In the genomic region with DNA sequence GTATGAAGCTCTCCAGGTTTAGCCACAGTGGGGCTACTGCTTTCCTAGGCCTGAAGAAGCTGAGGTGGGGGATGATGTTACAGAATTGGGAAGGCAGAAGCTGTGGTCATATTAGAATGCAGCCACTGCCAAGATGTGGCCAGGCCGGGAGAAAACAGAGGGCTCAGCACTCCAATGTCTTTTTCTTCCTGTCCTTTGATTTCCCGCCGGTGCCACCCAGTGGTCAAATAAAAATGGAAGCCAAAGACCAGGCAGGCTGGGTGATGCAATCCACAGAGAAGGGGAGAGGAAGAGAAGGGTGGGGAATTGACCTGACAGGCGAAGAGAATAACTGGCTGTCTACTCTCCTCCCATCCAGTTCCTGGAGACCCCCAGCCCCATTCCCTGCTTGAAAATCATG, we compare ENCODE assay signal across 9 cellular contexts.
DNase-seq lines count a peak whose midpoint lies in the region; ATAC-seq, FAIRE-seq and TF ChIP-seq lines count a peak whose summit lies in the region.
"Had no signal": no experiment of that assay in that cellular context is flagged by ENCODE, and none has a peak within 500 bp of the region (broad histone marks: within the 10 kb centered on the region; RNA-seq: fewer than 3 reads in every experiment).

No MANE protein-coding gene starts in this region.

- FAIRE-seq in D721Med (lab: Jason Lieb, UNC), result no peak
- no peak for FAIRE-seq in H54 (lab: Jason Lieb, UNC)
- FAIRE-seq: frontal cortex had no signal

- DNase-seq in D721Med (ENCODE audit: insufficient read length, low spot score) (no peak), H54 (ENCODE audit: insufficient read length, low spot score) (peak; percentile 9), RKO (ENCODE audit: low spot score) (peak; percentile 65), iPS-NIHi7 (ENCODE audit: extremely low spot score) (peak; percentile 73), NCI-H510A (lab: John Stamatoyannopoulos, UW) (no peak), ureter (ENCODE audit: low spot score) (no peak), T-helper 2 cell (no peak)

- peak; percentile 56 for TF ChIP-seq CTCF in D721Med (IDR thresholded peaks at IDR 0.05; ENCODE audit: insufficient read depth, missing control alignments)

- TF ChIP-seq POLR2A in H54 (IDR thresholded peaks at IDR 0.05; ENCODE audit: low read depth, low read length), result no peak

- no peak for ATAC-seq in HG03342 (IDR thresholded peaks at IDR 0.05; ENCODE audit: unreplicated experiment)

Comparison
In these comparisons a context has a peak if more than half of its experiments do, and no peak if none do; other contexts are left out.
1. DNase-seq: peak in H54 (single experiment), RKO (single experiment) and iPS-NIHi7 (single experiment); none in D721Med (single experiment), NCI-H510A (single experiment), ureter (single experiment) and T-helper 2 cell (0 of 5).